In the genomic region with DNA sequence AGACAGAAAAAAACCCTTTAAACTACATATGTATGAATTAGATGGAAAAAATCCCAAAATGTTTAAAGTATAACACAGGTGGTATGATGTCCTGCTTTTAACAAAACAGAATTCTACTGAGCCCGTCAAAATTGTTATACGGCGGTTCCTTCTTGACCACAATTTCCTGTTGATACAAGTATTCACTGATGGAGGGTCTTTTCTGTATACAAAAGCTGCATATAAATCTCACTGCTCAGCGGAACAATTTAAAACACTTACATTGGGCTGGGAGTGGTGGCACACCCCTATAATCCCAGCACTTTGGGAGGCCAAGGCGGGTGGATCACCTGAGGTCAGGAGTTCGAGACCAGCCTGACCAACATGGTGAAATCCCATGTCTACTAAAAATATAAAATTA, we compare ENCODE assay signal across 29 cellular contexts.
DNase-seq lines count a peak whose midpoint lies in the region; ATAC-seq, FAIRE-seq and TF ChIP-seq lines count a peak whose summit lies in the region.
"Had no signal": no experiment of that assay in that cellular context is flagged by ENCODE, and none has a peak within 500 bp of the region (broad histone marks: within the 10 kb centered on the region; RNA-seq: fewer than 3 reads in every experiment).

No MANE protein-coding gene starts in this region.

- no peak for FAIRE-seq in HepG2 (lab: Jason Lieb, UNC)
- FAIRE-seq: K562 had no signal

- H4K20me1 ChIP-seq in HepG2 (ENCODE audit: insufficient read depth, low read length), result peaks cover 23% of the 10 kb centered on the region; the same call in 1 of the 2 replicates

- H3K4me3 ChIP-seq in HepG2 (replicated peaks in 1 of 3; ENCODE audit: insufficient read depth in 1 of 3, low read depth in 2 of 3, low read length in 3 of 3), result no peak overlapping the region
- H3K4me3 ChIP-seq in right lobe of liver, result no peak overlapping the region
- no peak overlapping the region for H3K4me3 ChIP-seq in Jurkat, Clone E6-1 (ENCODE audit: low read length)
- H3K4me3 ChIP-seq: K562, SJSA1 had no signal

- ATAC-seq in HepG2 (no peak), right lobe of liver (no peak), HG03457 (IDR thresholded peaks at IDR 0.05; ENCODE audit: unreplicated experiment) (no peak), GM18517 (IDR thresholded peaks at IDR 0.05; ENCODE audit: unreplicated experiment) (no peak)
- ATAC-seq in activated CD8-positive, alpha-beta T cell treated with anti-CD3 and anti-CD28 coated beads, Interleukin-2, amount 10 ng/mL, durations not matched to agents 7 days and 5 days, result no peak
- ATAC-seq in stimulated activated effector memory CD8-positive, alpha-beta T cell treated with anti-CD3 and anti-CD28 coated beads, Interleukin-12 subunit alpha, Interleukin-12 subunit beta, amount 100 ng/mL, for 72 hours, result no peak
- ATAC-seq: HCT116, K562 had no signal

- H3K4me1 ChIP-seq in HepG2 (ENCODE audit: insufficient read depth, low read length) (peaks cover 25% of the 10 kb centered on the region; the same call in 1 of the 2 replicates), right lobe of liver (peaks cover 0 to 20% (median 6%) of the 10 kb centered on the region in 4 donors)
- H3K4me1 ChIP-seq: BE2C, SJSA1 had no signal

- no peak for DNase-seq in HepG2 (ENCODE audit: low spot score)
- no peak for DNase-seq in right lobe of liver
- peak; percentile 9 for DNase-seq in Jurkat, Clone E6-1 (ENCODE audit: low read depth, low spot score)
- DNase-seq in activated CD8-positive, alpha-beta T cell treated with anti-CD3 and anti-CD28 coated beads, Interleukin-2, amount 10 ng/mL, durations not matched to agents 7 days and 5 days, result peak; percentile 22
- DNase-seq in stimulated activated effector memory CD8-positive, alpha-beta T cell treated with anti-CD3 and anti-CD28 coated beads, Interleukin-12 subunit alpha, Interleukin-12 subunit beta, amount 100 ng/mL, for 72 hours (ENCODE audit: low spot score in 2 of 2), result no peak
- no peak for DNase-seq in SK-N-DZ (ENCODE audit: low spot score)
- DNase-seq: 8988T; ACHN; BE2C; DMS 273 treated with DMSO at 0.1 percent for 48 hours; DMS79; GF-D8; Kasumi-1; NCI-H1092 treated with DMSO at 0.1 percent for 48 hours; NCI-H1436 treated with DMSO at 0.1 percent for 48 hours; NCI-H187 treated with DMSO at 0.1 percent for 48 hours; NCI-H2171 treated with DMSO at 0.1 percent for 48 hours; NCI-H345; NCI-H524; NCI-H774; NK-92 treated with Interleukin-12 subunit alpha and Interleukin-12 subunit beta, amount 100 ng/mL, for 24 hours; Right ventricle myocardium superior; RPMI8226 had no signal

- BruUV-seq in HepG2 (replicated peaks; lab: Mats Ljungman, UMichigan), result no TSS peak

- TF ChIP-seq EP300 in HepG2 (IDR thresholded peaks at IDR 0.05; ENCODE audit: low read depth in 2 of 2, low read length in 2 of 2) (no peak), HepG2 (CRISPR knock-in tag; IDR thresholded peaks at IDR 0.05; ENCODE audit: borderline replicate concordance) (no peak)

- H3K4me1 Mint-ChIP-seq in activated CD8-positive, alpha-beta T cell treated with anti-CD3 and anti-CD28 coated beads, Interleukin-2, amount 10 ng/mL, durations not matched to agents 7 days and 5 days (ENCODE audit: low read depth), result peaks cover 19% of the 10 kb centered on the region
- peaks cover 35% of the 10 kb centered on the region for H3K4me1 Mint-ChIP-seq in stimulated activated effector memory CD8-positive, alpha-beta T cell treated with anti-CD3 and anti-CD28 coated beads, Interleukin-12 subunit alpha, Interleukin-12 subunit beta, amount 100 ng/mL, for 72 hours

- H3K27me3 ChIP-seq in HepG2 (ENCODE audit: control insufficient read depth in 1 of 2, insufficient read depth in 2 of 2, low read length in 2 of 2), result no peaks in the 10 kb centered on the region
- no peaks in the 10 kb centered on the region for H3K27me3 ChIP-seq in right lobe of liver
- H3K27me3 ChIP-seq: BE2C, SJSA1 had no signal

- 98% methylated on average over 5 of the region's 6 CpGs for WGBS in HepG2 (ENCODE audit: low lambda C conversion rate)
- WGBS in right lobe of liver (ENCODE audit: insufficient coverage, low coverage, low lambda C conversion rate, missing lambda C conversion rate), result 71% methylated on average over 6 of the region's 6 CpGs

- peaks cover 40% of the 10 kb centered on the region for H3K79me2 ChIP-seq in HepG2 (ENCODE audit: insufficient read depth, low read length)

- peaks cover 55% of the 10 kb centered on the region for H3K36me3 Mint-ChIP-seq in activated CD8-positive, alpha-beta T cell treated with anti-CD3 and anti-CD28 coated beads, Interleukin-2, amount 10 ng/mL, durations not matched to agents 7 days and 5 days (ENCODE audit: low read depth)
- H3K36me3 Mint-ChIP-seq in stimulated activated effector memory CD8-positive, alpha-beta T cell treated with anti-CD3 and anti-CD28 coated beads, Interleukin-12 subunit alpha, Interleukin-12 subunit beta, amount 100 ng/mL, for 72 hours, result peaks cover 92% of the 10 kb centered on the region

- CTCF ChIA-PET in HepG2 (lab: Yijun Ruan, JAX; ENCODE audit: low intra/inter-chr PET ratio, low total read pairs), result no interaction called here
- CTCF ChIA-PET in activated CD8-positive, alpha-beta T cell treated with anti-CD3 and anti-CD28 coated beads, Interleukin-2, amount 10 ng/mL, durations not matched to agents 7 days and 5 days (lab: Charles Lee), result interaction anchor here (0.6 kb wide), 1 partner anchor 101 kb away, joined by 4 read pairs; no protein-coding TSS in a partner anchor

- no peaks in the 10 kb centered on the region for H3K9me3 ChIP-seq in HepG2 (ENCODE audit: low read length)
- H3K9me3 ChIP-seq in right lobe of liver, result no peaks in the 10 kb centered on the region
- H3K9me3 ChIP-seq: BE2C, SJSA1 had no signal

- H3K9me3 Mint-ChIP-seq in activated CD8-positive, alpha-beta T cell treated with anti-CD3 and anti-CD28 coated beads, Interleukin-2, amount 10 ng/mL, durations not matched to agents 7 days and 5 days (ENCODE audit: insufficient read depth), result no peaks in the 10 kb centered on the region
- no peaks in the 10 kb centered on the region for H3K9me3 Mint-ChIP-seq in stimulated activated effector memory CD8-positive, alpha-beta T cell treated with anti-CD3 and anti-CD28 coated beads, Interleukin-12 subunit alpha, Interleukin-12 subunit beta, amount 100 ng/mL, for 72 hours
- H3K9me3 Mint-ChIP-seq: CD4-positive, CD25-positive, alpha-beta regulatory T cell had no signal

- no peak overlapping the region for H3K4me3 Mint-ChIP-seq in activated CD8-positive, alpha-beta T cell treated with anti-CD3 and anti-CD28 coated beads, Interleukin-2, amount 10 ng/mL, durations not matched to agents 7 days and 5 days
- H3K4me3 Mint-ChIP-seq in stimulated activated effector memory CD8-positive, alpha-beta T cell treated with anti-CD3 and anti-CD28 coated beads, Interleukin-12 subunit alpha, Interleukin-12 subunit beta, amount 100 ng/mL, for 72 hours, result no peak overlapping the region

- no peak for TF ChIP-seq CTCF in HepG2 (CRISPR knock-in tag; IDR thresholded peaks at IDR 0.05)
- TF ChIP-seq CTCF in right lobe of liver (IDR thresholded peaks at IDR 0.05), result no peak

- peaks cover 7 to 55% of the 10 kb centered on the region in 2 experiments; a peak in 4 of 5 replicates for H3K36me3 ChIP-seq in HepG2 (replicated peaks in 1 of 2; ENCODE audit: control insufficient read depth in 1 of 2, insufficient read depth in 2 of 2, low read length in 2 of 2)
- peaks cover 0 to 5% (median 3%) of the 10 kb centered on the region in 4 donors for H3K36me3 ChIP-seq in right lobe of liver
- H3K36me3 ChIP-seq: BE2C had no signal

- no peak overlapping the region for H3K9ac ChIP-seq in HepG2 (ENCODE audit: insufficient read depth, low read depth, low read length)

- in situ Hi-C loops in HepG2 (cut with HindIII; ENCODE audit: extremely low pct_ligation_motif_present, low pct_unique_long_range_greater_than_20kb), result no loop called here

- no peaks in the 10 kb centered on the region for H3K27me3 Mint-ChIP-seq in activated CD8-positive, alpha-beta T cell treated with anti-CD3 and anti-CD28 coated beads, Interleukin-2, amount 10 ng/mL, durations not matched to agents 7 days and 5 days (ENCODE audit: low read depth)
- H3K27me3 Mint-ChIP-seq: CD4-positive, CD25-positive, alpha-beta regulatory T cell had no signal

- intact Hi-C loops in HepG2 (cut with micrococcal nuclease; ENCODE audit: unreplicated experiment) (no loop called here), right lobe of liver (cut with DNase I) (no loop called here)

- H2AFZ ChIP-seq in HepG2 (ENCODE audit: low read length), result no peak overlapping the region

- TF ChIP-seq POLR2A in HepG2 (IDR thresholded peaks at IDR 0.05; ENCODE audit: insufficient read depth in 1 of 2, low read depth in 2 of 2, low read length in 2 of 2) (no peak), right lobe of liver (IDR thresholded peaks at IDR 0.05) (no peak)

- POLR2A ChIA-PET in HepG2 (lab: Yijun Ruan, JAX), result no interaction called here
- POLR2A ChIA-PET in activated CD8-positive, alpha-beta T cell treated with anti-CD3 and anti-CD28 coated beads, Interleukin-2, amount 10 ng/mL, durations not matched to agents 7 days and 5 days (lab: Charles Lee), result no interaction called here

- peak overlapping the region; percentile 30 for H3K27ac Mint-ChIP-seq in activated CD8-positive, alpha-beta T cell treated with anti-CD3 and anti-CD28 coated beads, Interleukin-2, amount 10 ng/mL, durations not matched to agents 7 days and 5 days
- peak overlapping the region; percentile 54 for H3K27ac Mint-ChIP-seq in stimulated activated effector memory CD8-positive, alpha-beta T cell treated with anti-CD3 and anti-CD28 coated beads, Interleukin-12 subunit alpha, Interleukin-12 subunit beta, amount 100 ng/mL, for 72 hours

- TF ChIP-seq RAD21 in HepG2 (CRISPR knock-in tag; IDR thresholded peaks at IDR 0.05), result no peak

- no peak overlapping the region for H3K4me2 ChIP-seq in HepG2 (ENCODE audit: low read depth, low read length)

- no peak overlapping the region for H3K27ac ChIP-seq in HepG2 (ENCODE audit: extremely low read length, insufficient read depth, low read length)
- no peak overlapping the region for H3K27ac ChIP-seq in right lobe of liver
- H3K27ac ChIP-seq: SJSA1 had no signal

TF ChIP-seq in HepG2, 621 proteins besides CTCF, POLR2A, EP300 and RAD21:
- TF ChIP-seq RBM22 (optimal IDR thresholded peaks at IDR 0.05; ENCODE audit: low read length) (peak; percentile 57), SNAPC2 (CRISPR knock-in tag; IDR thresholded peaks at IDR 0.05) (no peak)

Comparison
In these comparisons a context has a peak if more than half of its experiments do, and no peak if none do; other contexts are left out.
1. DNase-seq: peak in Jurkat, Clone E6-1 (single experiment) and activated CD8-positive, alpha-beta T cell treated with anti-CD3 and anti-CD28 coated beads, Interleukin-2, amount 10 ng/mL, durations not matched to agents 7 days and 5 days (single experiment); none in HepG2 (single experiment), right lobe of liver (0 of 3), stimulated activated effector memory CD8-positive, alpha-beta T cell treated with anti-CD3 and anti-CD28 coated beads, Interleukin-12 subunit alpha, Interleukin-12 subunit beta, amount 100 ng/mL, for 72 hours (0 of 2) and SK-N-DZ (single experiment).